Comparison of ENCODE assay signal across 12 cellular contexts in genomic region chr22:44676441-44677298, GRCh38. TPM values are rescaled to one million over a fixed set of nuclear protein-coding genes. Genes with fewer than 3 reads are reported as not detected.
DNase-seq lines count a peak whose midpoint lies in the region; ATAC-seq, FAIRE-seq and TF ChIP-seq lines count a peak whose summit lies in the region.
"Had no signal": no experiment of that assay in that cellular context is flagged by ENCODE, and none has a peak within 500 bp of the region (broad histone marks: within the 10 kb centered on the region; RNA-seq: fewer than 3 reads in every experiment).

No MANE protein-coding gene starts in this region.

- ATAC-seq in Panc1: peak; percentile 68

- intact Hi-C loops in Panc1 (cut with micrococcal nuclease; ENCODE audit: unreplicated experiment): no loop called here
- intact Hi-C loops in lower leg skin (cut with DNase I; ENCODE audit: low total_unique reads): no loop called here

- DNase-seq in T-helper 1 cell (no peak), Panc1 (ENCODE audit: low read depth, low spot score) (no peak), fibroblast of villous mesenchyme (ENCODE audit: low read depth) (peak; percentile 62), small intestine (peak; percentile 97), SIG-M5 (lab: John Stamatoyannopoulos, UW) (no peak), lower leg skin (ENCODE audit: low spot score in 2 of 2) (no peak), EL (no peak)
- DNase-seq: activated gamma-delta T cell treated with Interleukin-2 at 50 U/mL for 16 hours had no signal

- peak overlapping the region; percentile 13 to 34 for H3K4me3 ChIP-seq in Panc1 (ENCODE audit: low read depth in 2 of 2, low read length in 2 of 2)
- peak overlapping the region; percentile 0 for H3K4me3 ChIP-seq in fibroblast of villous mesenchyme (ENCODE audit: low read depth, low read length)
- peak overlapping the region in 1 of 2 donors; percentile 71 for H3K4me3 ChIP-seq in small intestine (ENCODE audit: low read depth in 1 of 2, low read length in 2 of 2)
- H3K4me3 ChIP-seq in lower leg skin (ENCODE audit: low read depth, poor library complexity, severe bottlenecking): no peak overlapping the region
- H3K4me3 ChIP-seq: SJSA1 had no signal

- no peak for FAIRE-seq in small intestine (lab: Jason Lieb, UNC)
- FAIRE-seq: GM12892 had no signal

- H3K27ac ChIP-seq in Panc1 (ENCODE audit: low read length): peak overlapping the region; percentile 18; the same call in 1 of the 2 replicates
- H3K27ac ChIP-seq in small intestine (ENCODE audit: low read depth in 1 of 2, low read length in 1 of 2): peak overlapping the region; percentile 66 to 78
- H3K27ac ChIP-seq: neutrophil, SJSA1 had no signal

- in situ Hi-C loops in Panc1 (cut with HindIII; ENCODE audit: low pct_unique_long_range_greater_than_20kb, low sequenced_read_pairs): no loop called here

- H3K36me3 Mint-ChIP-seq in T-helper 1 cell treated with Interleukin-12 subunit alpha and Interleukin-12 subunit beta and Interleukin-4 antibody, amounts not matched to agents 30 μg/mL and 1 μg/mL, for 36 hours (ENCODE audit: low read depth): no peaks in the 10 kb centered on the region

- H3K27me3 Mint-ChIP-seq in T-helper 1 cell treated with Interleukin-12 subunit alpha and Interleukin-12 subunit beta and Interleukin-4 antibody, amounts not matched to agents 30 μg/mL and 1 μg/mL, for 36 hours (ENCODE audit: low read depth): peaks cover 11% of the 10 kb centered on the region

- TF ChIP-seq CTCF in Panc1 (IDR thresholded peaks at IDR 0.05): no peak
- TF ChIP-seq CTCF in fibroblast of villous mesenchyme (IDR thresholded peaks at IDR 0.05; ENCODE audit: insufficient read depth, low read depth, low read length): no peak
- no peak for TF ChIP-seq CTCF in lower leg skin (IDR thresholded peaks at IDR 0.05)

- H3K36me3 ChIP-seq in Panc1 (ENCODE audit: control insufficient read depth, insufficient read depth, low read length): no peaks in the 10 kb centered on the region
- no peaks in the 10 kb centered on the region for H3K36me3 ChIP-seq in small intestine (ENCODE audit: control insufficient read depth in 2 of 2, insufficient read depth in 2 of 2, low read length in 2 of 2)
- H3K36me3 ChIP-seq: neutrophil, SJSA1 had no signal

- H3K9me3 ChIP-seq in Panc1 (ENCODE audit: control insufficient read depth, insufficient read depth, low read depth, low read length): no peaks in the 10 kb centered on the region
- no peaks in the 10 kb centered on the region for H3K9me3 ChIP-seq in small intestine (ENCODE audit: control insufficient read depth, low read depth)
- H3K9me3 ChIP-seq: neutrophil, SJSA1 had no signal

- 8 to 29% (median 21%) methylated on average over 19 to 20 of the region's 20 CpGs for WGBS in small intestine, 3 donors
- 36 to 40% methylated on average over 10 to 19 of the region's 20 CpGs for WGBS in lower leg skin, 2 donors

- peaks cover 15% of the 10 kb centered on the region for H3K4me1 Mint-ChIP-seq in T-helper 1 cell treated with Interleukin-12 subunit alpha and Interleukin-12 subunit beta and Interleukin-4 antibody, amounts not matched to agents 30 μg/mL and 1 μg/mL, for 36 hours (ENCODE audit: low read depth)

- POLR2A ChIA-PET in Panc1 (lab: Charles Lee): no interaction called here

- H3K27me3 ChIP-seq in Panc1 (ENCODE audit: control insufficient read depth, insufficient read depth, low read length) (no peaks in the 10 kb centered on the region), small intestine (ENCODE audit: control insufficient read depth in 2 of 2, insufficient read depth in 2 of 2, low read length in 2 of 2) (no peaks in the 10 kb centered on the region)
- H3K27me3 ChIP-seq: SJSA1 had no signal

- H3K4me1 ChIP-seq in Panc1 (ENCODE audit: control insufficient read depth, insufficient read depth, low read length) (peaks cover 9% of the 10 kb centered on the region), small intestine (ENCODE audit: control insufficient read depth in 2 of 2, insufficient read depth in 1 of 2, low read depth in 1 of 2, low read length in 1 of 2) (no peaks in the 10 kb centered on the region)
- H3K4me1 ChIP-seq: SJSA1 had no signal

- no peak for TF ChIP-seq POLR2A in lower leg skin (IDR thresholded peaks at IDR 0.05)

- CTCF ChIA-PET in Panc1 (lab: Charles Lee): no interaction called here

- no peak overlapping the region for H3K27ac Mint-ChIP-seq in T-helper 1 cell treated with Interleukin-12 subunit alpha and Interleukin-12 subunit beta and Interleukin-4 antibody, amounts not matched to agents 30 μg/mL and 1 μg/mL, for 36 hours

- no peaks in the 10 kb centered on the region for H3K9me3 Mint-ChIP-seq in T-helper 1 cell treated with Interleukin-12 subunit alpha and Interleukin-12 subunit beta and Interleukin-4 antibody, amounts not matched to agents 30 μg/mL and 1 μg/mL, for 36 hours

- H3K4me3 Mint-ChIP-seq in T-helper 1 cell treated with Interleukin-12 subunit alpha and Interleukin-12 subunit beta and Interleukin-4 antibody, amounts not matched to agents 30 μg/mL and 1 μg/mL, for 36 hours: peak overlapping the region; percentile 31

- no TSS peak for BruUV-seq in Panc1 (replicated peaks; lab: Mats Ljungman, UMichigan)

RNA-seq across cellular contexts. Expression of gene PRR5, which starts 25.3 kb away (rescaled TPM):
- total RNA-seq in Panc1 (2021; ENCODE audit: unreplicated experiment): 11.5 TPM
- polyA plus RNA-seq in Panc1 (2012; ENCODE audit: insufficient read length): 10.8 TPM
- total RNA-seq in fibroblast of villous mesenchyme: 12.9 and 16.4 TPM in 2 replicates
- polyA plus RNA-seq in small intestine: 10 to 100 TPM; 37.0 to 80.5 (median 73.1) TPM
- total RNA-seq in lower leg skin: 10 to 100 TPM; 18.7 to 28.4 (median 19.6) TPM

Comparison
In these comparisons a context has a peak if more than half of its experiments do, and no peak if none do; other contexts are left out.
1. DNase-seq: peak in fibroblast of villous mesenchyme (single experiment) and small intestine (single experiment); none in T-helper 1 cell (0 of 5), Panc1 (single experiment), SIG-M5 (single experiment), lower leg skin (0 of 2) and EL (single experiment).